ENCODE assay signal across 12 cellular contexts in genomic region chr6:136586295-136586694, GRCh38. TPM values are rescaled to one million over a fixed set of nuclear protein-coding genes. Genes with fewer than 3 reads are reported as not detected.
A peak's percentile ranks its signal among the peaks of the same experiment; 100 is the strongest.
DNase-seq lines count a peak whose midpoint lies in the region; ATAC-seq and TF ChIP-seq lines count a peak whose summit lies in the region.
"Had no signal": no experiment of that assay in that cellular context is flagged by ENCODE, and none has a peak within 500 bp of the region (broad histone marks: within the 10 kb centered on the region; RNA-seq: fewer than 3 reads in every experiment).

No MANE protein-coding gene starts in this region.

- no peaks in the 10 kb centered on the region for H3K9me3 Mint-ChIP-seq in stimulated activated effector memory CD8-positive, alpha-beta T cell treated with anti-CD3 and anti-CD28 coated beads, Interleukin-12 subunit alpha, Interleukin-12 subunit beta, amount 100 ng/mL, for 72 hours
- H3K9me3 Mint-ChIP-seq in WTC11, result peaks cover 28% of the 10 kb centered on the region
- H3K9me3 Mint-ChIP-seq: activated naive CD4-positive, alpha-beta T cell treated with anti-CD3 and anti-CD28 coated beads for 36 hours had no signal

- CTCF ChIA-PET in WTC11 (lab: Charles Lee), result interaction anchor here (1.9 kb wide), 1 partner anchor 58 kb away, joined by 5 read pairs; no protein-coding TSS in a partner anchor

- ATAC-seq in foreskin keratinocyte, result peak; percentile 71
- ATAC-seq in stimulated activated effector memory CD8-positive, alpha-beta T cell treated with anti-CD3 and anti-CD28 coated beads, Interleukin-12 subunit alpha, Interleukin-12 subunit beta, amount 100 ng/mL, for 72 hours, result no peak
- no peak for ATAC-seq in WTC11
- no peak for ATAC-seq in HG03354 (IDR thresholded peaks at IDR 0.05; ENCODE audit: poor library complexity, severe bottlenecking, unreplicated experiment)
- ATAC-seq: naive thymus-derived CD4-positive, alpha-beta T cell had no signal

- H3K4me1 Mint-ChIP-seq in stimulated activated effector memory CD8-positive, alpha-beta T cell treated with anti-CD3 and anti-CD28 coated beads, Interleukin-12 subunit alpha, Interleukin-12 subunit beta, amount 100 ng/mL, for 72 hours, result peaks cover 7% of the 10 kb centered on the region
- peaks cover 34% of the 10 kb centered on the region for H3K4me1 Mint-ChIP-seq in WTC11

- H3K36me3 Mint-ChIP-seq in stimulated activated effector memory CD8-positive, alpha-beta T cell treated with anti-CD3 and anti-CD28 coated beads, Interleukin-12 subunit alpha, Interleukin-12 subunit beta, amount 100 ng/mL, for 72 hours, result peaks cover 53% of the 10 kb centered on the region
- H3K36me3 Mint-ChIP-seq in WTC11, result peaks cover 32% of the 10 kb centered on the region

- no peak overlapping the region for H3K4me3 Mint-ChIP-seq in stimulated activated effector memory CD8-positive, alpha-beta T cell treated with anti-CD3 and anti-CD28 coated beads, Interleukin-12 subunit alpha, Interleukin-12 subunit beta, amount 100 ng/mL, for 72 hours
- no peak overlapping the region for H3K4me3 Mint-ChIP-seq in WTC11
- H3K4me3 Mint-ChIP-seq: activated naive CD4-positive, alpha-beta T cell treated with anti-CD3 and anti-CD28 coated beads for 36 hours; naive thymus-derived CD4-positive, alpha-beta T cell had no signal

- no peaks in the 10 kb centered on the region for H3K4me1 ChIP-seq in foreskin keratinocyte

- DNase-seq in GM04504 (ENCODE audit: low read depth) (peak; percentile 75), amniotic epithelial cell (ENCODE audit: low read depth) (peak; percentile 98), foreskin keratinocyte (peak; percentile 48 to 70), WTC11 (ENCODE audit: low spot score) (no peak), NCI-H2107 (lab: John Stamatoyannopoulos, UW) (no peak)
- DNase-seq in stimulated activated effector memory CD8-positive, alpha-beta T cell treated with anti-CD3 and anti-CD28 coated beads, Interleukin-12 subunit alpha, Interleukin-12 subunit beta, amount 100 ng/mL, for 72 hours (ENCODE audit: low spot score in 2 of 2), result no peak
- no peak for DNase-seq in stimulated activated CD8-positive, alpha-beta memory T cell treated with anti-CD3 and anti-CD28 coated beads, Interleukin-4, amount 100 ng/mL, for 48 hours
- DNase-seq: activated naive CD4-positive, alpha-beta T cell treated with anti-CD3 and anti-CD28 coated beads for 36 hours; head of caudate nucleus; naive thymus-derived CD4-positive, alpha-beta T cell; NCI-H510A treated with DMSO at 0.1 percent for 48 hours had no signal

- H3K27me3 Mint-ChIP-seq in WTC11 (ENCODE audit: low read depth), result peaks cover 4% of the 10 kb centered on the region; the same call in 1 of the 2 replicates
- H3K27me3 Mint-ChIP-seq: naive thymus-derived CD4-positive, alpha-beta T cell had no signal

- POLR2A ChIA-PET in WTC11 (lab: Charles Lee), result no interaction called here

- no peaks in the 10 kb centered on the region for H3K27me3 ChIP-seq in foreskin keratinocyte

- no peak overlapping the region for H3K27ac ChIP-seq in foreskin keratinocyte

- peak overlapping the region; percentile 73 for H3K27ac Mint-ChIP-seq in stimulated activated effector memory CD8-positive, alpha-beta T cell treated with anti-CD3 and anti-CD28 coated beads, Interleukin-12 subunit alpha, Interleukin-12 subunit beta, amount 100 ng/mL, for 72 hours
- H3K27ac Mint-ChIP-seq in WTC11, result no peak overlapping the region
- H3K27ac Mint-ChIP-seq: activated naive CD4-positive, alpha-beta T cell treated with anti-CD3 and anti-CD28 coated beads for 36 hours; naive thymus-derived CD4-positive, alpha-beta T cell had no signal

- TF ChIP-seq CTCF in foreskin keratinocyte (conservative IDR thresholded peaks at IDR 0.05) (no peak), WTC11 (IDR thresholded peaks at IDR 0.05) (no peak)

TF ChIP-seq in WTC11, 78 proteins besides CTCF, POLR2A, EP300 and RAD21 (continues in another document):
- TF ChIP-seq GTF2I (CRISPR knock-in tag; conservative IDR thresholded peaks at IDR 0.05) (no peak), KAT7 (CRISPR knock-in tag; IDR thresholded peaks at IDR 0.05; ENCODE audit: borderline replicate concordance) (no peak), TP53 (CRISPR knock-in tag; IDR thresholded peaks at IDR 0.05) (no peak), PRRX2 (CRISPR knock-in tag; IDR thresholded peaks at IDR 0.05) (no peak), AFF4 (CRISPR knock-in tag; IDR thresholded peaks at IDR 0.05; ENCODE audit: borderline replicate concordance) (no peak), STAT6 (CRISPR knock-in tag; conservative IDR thresholded peaks at IDR 0.05; ENCODE audit: low read depth) (no peak), AR (CRISPR knock-in tag; IDR thresholded peaks at IDR 0.05) (no peak), NFYB (CRISPR knock-in tag; conservative IDR thresholded peaks at IDR 0.05; ENCODE audit: low read depth) (no peak), ZNF416 (CRISPR knock-in tag; IDR thresholded peaks at IDR 0.05) (no peak), CREB1 (CRISPR knock-in tag; IDR thresholded peaks at IDR 0.05) (no peak), NR1H2 (CRISPR knock-in tag; IDR thresholded peaks at IDR 0.05) (no peak), TCF7 (CRISPR knock-in tag; IDR thresholded peaks at IDR 0.05; ENCODE audit: low read depth) (no peak), RELA (CRISPR knock-in tag; IDR thresholded peaks at IDR 0.05; ENCODE audit: borderline replicate concordance) (no peak), GRHL2 (CRISPR knock-in tag; IDR thresholded peaks at IDR 0.05; ENCODE audit: insufficient replicate concordance, severe bottlenecking) (no peak), NFE2L1 (CRISPR knock-in tag; IDR thresholded peaks at IDR 0.05) (no peak)

RNA-seq across cellular contexts. Expression of gene MAP7, which starts 36.1 kb away (rescaled TPM):
- total RNA-seq in foreskin keratinocyte, result 20.8 and 25.4 TPM in 2 replicates
- polyA plus RNA-seq in foreskin keratinocyte, result 7.5 and 9.1 TPM in 2 replicates
- total RNA-seq in WTC11 (2021), result 56.6 to 60.5 TPM (median 59.1 TPM) in 3 replicates

Comparison
In these comparisons a context has a peak if more than half of its experiments do, and no peak if none do; other contexts are left out.
1. DNase-seq: peak in GM04504 (single experiment), amniotic epithelial cell (single experiment) and foreskin keratinocyte (2 of 2); none in stimulated activated effector memory CD8-positive, alpha-beta T cell treated with anti-CD3 and anti-CD28 coated beads, Interleukin-12 subunit alpha, Interleukin-12 subunit beta, amount 100 ng/mL, for 72 hours (0 of 2), stimulated activated CD8-positive, alpha-beta memory T cell treated with anti-CD3 and anti-CD28 coated beads, Interleukin-4, amount 100 ng/mL, for 48 hours (single experiment), WTC11 (single experiment) and NCI-H2107 (single experiment).